16 cellular contexts compared by ENCODE assay signal in genomic region chr5:1140818-1141189, GRCh38. TPM values are rescaled to one million over a fixed set of nuclear protein-coding genes. Genes with fewer than 3 reads are reported as not detected.
DNase-seq lines count a peak whose midpoint lies in the region; ATAC-seq, FAIRE-seq and TF ChIP-seq lines count a peak whose summit lies in the region.
"Had no signal": no experiment of that assay in that cellular context is flagged by ENCODE, and none has a peak within 500 bp of the region (broad histone marks: within the 10 kb centered on the region; RNA-seq: fewer than 3 reads in every experiment).

No MANE protein-coding gene starts in this region.

- WGBS in A549 (ENCODE audit: missing lambda C conversion rate): 68% methylated on average over 15 of the region's 15 CpGs

- H3K27ac ChIP-seq in A549 (0 out of 6 replicates have a peak overlapping the region, but pooled peaks of 1 of the 2 experiments have one; percentile 24), DND-41 (ENCODE audit: low read length) (0 out of 2 replicates have a peak overlapping the region, but pooled peaks have one; percentile 13), OCI-LY3 (ENCODE audit: low read length) (no peak overlapping the region), kidney (ENCODE audit: low read depth in 2 of 2, low read length in 2 of 2) (no peak overlapping the region)
- H3K27ac ChIP-seq: SK-N-MC had no signal

- H3K27me3 ChIP-seq in DND-41 (ENCODE audit: insufficient read depth, low read length, poor library complexity): no peaks in the 10 kb centered on the region
- no peaks in the 10 kb centered on the region for H3K27me3 ChIP-seq in OCI-LY3 (ENCODE audit: low read depth, low read length)
- H3K27me3 ChIP-seq: BE2C had no signal

- peaks cover 5% of the 10 kb centered on the region for H3K27me3 Mint-ChIP-seq in activated CD4-positive, alpha-beta T cell treated with anti-CD3 and anti-CD28 coated beads for 36 hours

- no peaks in the 10 kb centered on the region for H3K36me3 ChIP-seq in DND-41 (ENCODE audit: insufficient read depth, low read length)
- no peaks in the 10 kb centered on the region for H3K36me3 ChIP-seq in OCI-LY3 (replicated peaks; ENCODE audit: low read depth, low read length)
- no peaks in the 10 kb centered on the region for H3K36me3 ChIP-seq in kidney (ENCODE audit: control insufficient read depth in 1 of 2, insufficient read depth in 2 of 2, low read length in 2 of 2)
- H3K36me3 ChIP-seq: BE2C had no signal

- TF ChIP-seq EP300 in A549 (IDR thresholded peaks at IDR 0.05): no peak

- no peak overlapping the region for H3K4me3 Mint-ChIP-seq in activated CD4-positive, alpha-beta T cell treated with anti-CD3 and anti-CD28 coated beads for 36 hours
- H3K4me3 Mint-ChIP-seq: CD4-positive, alpha-beta T cell had no signal

- DNase-seq in A549 (ENCODE audit: low read depth in 1 of 2, low spot score in 1 of 2) (no peak), DND-41 (no peak), kidney (peak; percentile 74), epidermal melanocyte (ENCODE audit: insufficient read length, low spot score) (no peak), SKM-1 treated with dmso at 0.1 percent for 144 hours (lab: John Stamatoyannopoulos, UW; ENCODE audit: unreplicated experiment) (no peak)
- DNase-seq in activated CD4-positive, alpha-beta T cell treated with anti-CD3 and anti-CD28 coated beads for 36 hours: no peak
- DNase-seq: DMS 273 treated with DMSO at 0.1 percent for 48 hours had no signal

- TF ChIP-seq CTCF in A549 (IDR thresholded peaks at IDR 0.05) (no peak), DND-41 (IDR thresholded peaks at IDR 0.05; ENCODE audit: borderline replicate concordance, extremely low read depth, low read length, poor library complexity, severe bottlenecking) (no peak), OCI-LY3 (IDR thresholded peaks at IDR 0.05; ENCODE audit: low read depth, low read length) (no peak), kidney (IDR thresholded peaks at IDR 0.05; ENCODE audit: borderline replicate concordance, extremely low read depth, insufficient read depth) (no peak)

- H2AFZ ChIP-seq in DND-41 (ENCODE audit: low read depth, low read length) (no peak overlapping the region), OCI-LY3 (ENCODE audit: low read depth, low read length) (0 out of 2 replicates have a peak overlapping the region, but pooled peaks have one; percentile 59)

- no peak overlapping the region for H3K27ac Mint-ChIP-seq in activated CD4-positive, alpha-beta T cell treated with anti-CD3 and anti-CD28 coated beads for 36 hours
- H3K27ac Mint-ChIP-seq: CD4-positive, alpha-beta T cell had no signal

- H3K4me3 ChIP-seq in A549 (no peak overlapping the region), DND-41 (ENCODE audit: low read depth in 1 of 2, low read length in 2 of 2) (no peak overlapping the region), OCI-LY3 (ENCODE audit: low read length) (peak overlapping the region; percentile 72), kidney (ENCODE audit: low read length in 2 of 2) (no peak overlapping the region)
- H3K4me3 ChIP-seq: GM12878, SK-N-MC had no signal

- H3K4me1 ChIP-seq in A549 (peaks cover 5% of the 10 kb centered on the region; the same call in 2 of the 3 replicates), DND-41 (ENCODE audit: insufficient read depth, low read length) (peaks cover 21% of the 10 kb centered on the region), OCI-LY3 (ENCODE audit: low read length) (peaks cover 44% of the 10 kb centered on the region), kidney (ENCODE audit: control insufficient read depth in 1 of 2, insufficient read depth in 1 of 2, low read depth in 1 of 2, low read length in 2 of 2) (peaks cover 0 to 11% of the 10 kb centered on the region in 2 donors)

- CTCF ChIA-PET in A549 (lab: Yijun Ruan, JAX): interaction anchor here (0.6 to 6.7 kb wide), 43 partner anchors 11 to 237 kb away, joined by 3 to 55 read pairs (median 4); no protein-coding TSS in a partner anchor
- CTCF ChIA-PET in activated CD4-positive, alpha-beta T cell treated with anti-CD3 and anti-CD28 coated beads for 36 hours (lab: Charles Lee): interaction anchor here (0.6 to 1.5 kb wide), 9 partner anchors 10 to 732 kb away, joined by 3 to 5 read pairs (median 3); no protein-coding TSS in a partner anchor

- peak; percentile 3 to 16; a peak in 3 of 6 replicates for ATAC-seq in A549
- no peak for ATAC-seq in DND-41 (ENCODE audit: insufficient read depth, low read depth)
- ATAC-seq in GM21619 (IDR thresholded peaks at IDR 0.05; ENCODE audit: unreplicated experiment): no peak
- no peak for ATAC-seq in activated CD4-positive, alpha-beta T cell treated with anti-CD3 and anti-CD28 coated beads for 36 hours

- H3K79me2 ChIP-seq in DND-41 (ENCODE audit: insufficient read depth, low read length): no peaks in the 10 kb centered on the region
- H3K79me2 ChIP-seq in OCI-LY3 (ENCODE audit: low read length): no peaks in the 10 kb centered on the region

- H3K4me2 ChIP-seq in A549: peak overlapping the region; percentile 60
- H3K4me2 ChIP-seq in DND-41 (ENCODE audit: insufficient read depth, low read length): no peak overlapping the region
- peak overlapping the region; percentile 72 for H3K4me2 ChIP-seq in OCI-LY3 (ENCODE audit: low read length)

- POLR2A ChIA-PET in A549 (lab: Yijun Ruan, JAX): no interaction called here
- POLR2A ChIA-PET in activated CD4-positive, alpha-beta T cell treated with anti-CD3 and anti-CD28 coated beads for 36 hours (lab: Charles Lee): no interaction called here

- intact Hi-C loops in kidney (cut with DNase I): no loop called here
- intact Hi-C loops in activated CD4-positive, alpha-beta T cell treated with anti-CD3 and anti-CD28 coated beads for 36 hours (cut with DNase I, micrococcal nuclease): loop anchor here (1.0 to 5.0 kb wide), 5 partner anchors 30 to 218 kb away; no protein-coding TSS in a partner anchor

- FAIRE-seq in A549 (lab: Jason Lieb, UNC) (no peak), kidney (lab: Jason Lieb, UNC) (no peak)
- FAIRE-seq: A204.1, H54 had no signal

- peaks cover 2% of the 10 kb centered on the region for H3K4me1 Mint-ChIP-seq in activated CD4-positive, alpha-beta T cell treated with anti-CD3 and anti-CD28 coated beads for 36 hours

- peaks cover 3% of the 10 kb centered on the region for H3K9me3 Mint-ChIP-seq in activated CD4-positive, alpha-beta T cell treated with anti-CD3 and anti-CD28 coated beads for 36 hours (ENCODE audit: low read depth)
- H3K9me3 Mint-ChIP-seq: CD4-positive, alpha-beta T cell had no signal

- TF ChIP-seq POLR2A in A549 (IDR thresholded peaks at IDR 0.05; ENCODE audit: low read length): no peak

- H3K9me3 ChIP-seq in A549: no peaks in the 10 kb centered on the region
- no peaks in the 10 kb centered on the region for H3K9me3 ChIP-seq in DND-41 (ENCODE audit: insufficient read depth, low read length, severe bottlenecking)
- no peaks in the 10 kb centered on the region for H3K9me3 ChIP-seq in OCI-LY3 (ENCODE audit: insufficient read depth, low read length)
- no peaks in the 10 kb centered on the region for H3K9me3 ChIP-seq in kidney (ENCODE audit: control insufficient read depth in 1 of 2, low read length in 2 of 2)
- H3K9me3 ChIP-seq: BE2C, Caco-2 had no signal

- H4K20me1 ChIP-seq in DND-41 (ENCODE audit: insufficient read depth, low read length) (no peaks in the 10 kb centered on the region), OCI-LY3 (ENCODE audit: insufficient read depth, low read length) (no peaks in the 10 kb centered on the region)

- no peak for TF ChIP-seq RAD21 in A549 (conservative IDR thresholded peaks at IDR 0.05 in 1 of 2, IDR thresholded peaks at IDR 0.05 in 1 of 2)

- H3K9ac ChIP-seq in DND-41 (ENCODE audit: low read depth, low read length) (no peak overlapping the region), OCI-LY3 (ENCODE audit: low read length) (no peak overlapping the region), kidney (ENCODE audit: low read length in 2 of 2) (no peak overlapping the region)

- no peaks in the 10 kb centered on the region for H3K36me3 Mint-ChIP-seq in activated CD4-positive, alpha-beta T cell treated with anti-CD3 and anti-CD28 coated beads for 36 hours (ENCODE audit: low read depth)

TF ChIP-seq in A549, 52 proteins besides CTCF, POLR2A, EP300 and RAD21 (continues in another document):
- TF ChIP-seq MAZ (IDR thresholded peaks at IDR 0.05; ENCODE audit: borderline replicate concordance, low read depth, low read length): no peak
- TF ChIP-seq, protein P1, sequence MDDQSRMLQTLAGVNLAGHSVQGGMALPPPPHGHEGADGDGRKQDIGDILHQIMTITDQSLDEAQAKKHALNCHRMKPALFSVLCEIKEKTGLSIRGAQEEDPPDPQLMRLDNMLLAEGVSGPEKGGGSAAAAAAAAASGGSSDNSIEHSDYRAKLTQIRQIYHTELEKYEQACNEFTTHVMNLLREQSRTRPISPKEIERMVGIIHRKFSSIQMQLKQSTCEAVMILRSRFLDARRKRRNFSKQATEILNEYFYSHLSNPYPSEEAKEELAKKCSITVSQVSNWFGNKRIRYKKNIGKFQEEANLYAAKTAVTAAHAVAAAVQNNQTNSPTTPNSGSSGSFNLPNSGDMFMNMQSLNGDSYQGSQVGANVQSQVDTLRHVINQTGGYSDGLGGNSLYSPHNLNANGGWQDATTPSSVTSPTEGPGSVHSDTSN (IDR thresholded peaks at IDR 0.05): no peak
- no peak for TF ChIP-seq CEBPB (IDR thresholded peaks at IDR 0.05)
- TF ChIP-seq FOSL2 (IDR thresholded peaks at IDR 0.05): no peak
- TF ChIP-seq FOSL2 (CRISPR knock-in tag; IDR thresholded peaks at IDR 0.05): no peak
- TF ChIP-seq, protein P2, sequence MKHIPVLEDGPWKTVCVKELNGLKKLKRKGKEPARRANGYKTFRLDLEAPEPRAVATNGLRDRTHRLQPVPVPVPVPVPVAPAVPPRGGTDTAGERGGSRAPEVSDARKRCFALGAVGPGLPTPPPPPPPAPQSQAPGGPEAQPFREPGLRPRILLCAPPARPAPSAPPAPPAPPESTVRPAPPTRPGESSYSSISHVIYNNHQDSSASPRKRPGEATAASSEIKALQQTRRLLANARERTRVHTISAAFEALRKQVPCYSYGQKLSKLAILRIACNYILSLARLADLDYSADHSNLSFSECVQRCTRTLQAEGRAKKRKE (CRISPR knock-in tag; IDR thresholded peaks at IDR 0.05; ENCODE audit: low read depth): no peak
- no peak for TF ChIP-seq RCOR1 (IDR thresholded peaks at IDR 0.05; ENCODE audit: low read depth, low read length)
- TF ChIP-seq ZNF302 (CRISPR knock-in tag; IDR thresholded peaks at IDR 0.05): no peak
- TF ChIP-seq HEYL (CRISPR knock-in tag; IDR thresholded peaks at IDR 0.05): no peak
- no peak for TF ChIP-seq CBX8 (IDR thresholded peaks at IDR 0.05)
- no peak for TF ChIP-seq RNF2 (IDR thresholded peaks at IDR 0.05; ENCODE audit: borderline replicate concordance, low read depth)

RNA-seq across cellular contexts. Expression of gene SLC12A7, which starts 28.9 kb away (rescaled TPM):
- polyA plus RNA-seq in A549 (2011; rRNA removed) (11.2 and 12.3 TPM in 2 replicates), A549 (2017; fragmentation: RNase III; extraction: RNeasy Plus Mini Kit Qiagen cat#74134 plus additional on column Dnase treatment) (18.1 to 22.5 TPM (median 19.5 TPM) in 3 replicates), kidney (ENCODE audit: insufficient read depth, low read depth, low replicate concordance) (28.2 TPM)
- 15.3 and 19.8 TPM in 2 replicates for polyA plus RNA-seq in A549 (2012; cell fraction: cytosol; rRNA removed)
- 79.7 and 103 TPM in 2 replicates for polyA plus RNA-seq in A549 (2012; cell fraction: nucleus; rRNA removed)
- polyA minus RNA-seq in A549 (2011; rRNA and poly(A)+ RNA removed): 11.0 and 22.1 TPM in 2 replicates
- 92.9 TPM for total RNA-seq in kidney
- 10 to 100 TPM; 18.5 to 21.6 TPM for total RNA-seq in activated CD4-positive, alpha-beta T cell treated with anti-CD3 and anti-CD28 coated beads for 36 hours

Comparison
In these comparisons a context has a peak if more than half of its experiments do, and no peak if none do; other contexts are left out.
1. ATAC-seq: peak in A549 (2 of 2); none in DND-41 (single experiment), GM21619 (single experiment) and activated CD4-positive, alpha-beta T cell treated with anti-CD3 and anti-CD28 coated beads for 36 hours (single experiment).